ENCODE assay signal across 1 cellular context in the genomic region with DNA sequence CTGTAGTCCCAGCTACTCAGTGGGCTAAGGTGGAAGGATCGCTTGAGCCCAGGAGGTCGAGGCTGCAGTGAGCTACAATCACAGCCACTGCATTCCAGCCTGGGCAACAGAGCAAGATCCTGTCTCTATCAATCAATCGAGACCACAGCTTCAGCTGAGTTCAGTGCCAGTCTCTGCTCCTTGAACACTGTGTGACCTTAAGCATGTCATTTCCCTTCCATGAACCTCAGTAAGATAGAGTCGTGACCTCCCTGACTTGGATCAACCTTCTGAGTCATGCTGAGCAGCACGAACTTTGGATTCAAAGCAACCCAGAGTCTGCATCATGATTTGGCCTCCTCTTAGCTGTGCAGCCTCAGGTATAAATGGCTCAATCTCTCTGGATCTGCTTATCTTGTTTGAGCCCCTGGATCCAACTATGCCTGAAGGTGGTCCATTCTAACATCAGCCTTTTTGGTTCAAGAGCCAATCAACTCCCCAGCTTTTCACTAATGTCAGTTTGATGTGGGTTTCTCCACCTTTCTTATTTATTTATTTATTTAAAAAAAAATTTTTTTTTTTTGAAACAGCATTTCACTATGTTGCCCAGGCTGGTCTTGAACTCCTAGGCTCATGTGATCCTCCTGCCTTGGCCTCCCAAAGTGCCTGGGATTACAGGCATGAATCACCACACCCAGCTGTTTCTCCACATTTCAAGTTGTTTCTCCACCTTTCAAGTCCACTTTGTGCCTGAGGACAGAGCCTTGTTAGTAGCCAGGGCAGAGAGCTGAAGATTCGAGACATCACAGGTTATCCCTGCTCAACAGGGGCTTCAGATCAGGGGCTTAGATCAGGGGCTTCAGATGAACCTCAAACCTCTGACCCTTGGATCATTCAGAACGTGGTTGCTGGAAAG.
TF ChIP-seq lines count a peak whose summit lies in the region.

No MANE protein-coding gene starts in this region.

TF ChIP-seq in SK-N-SH treated with all-trans-retinoic acid at 6 μM for 48 hours, 23 proteins besides CTCF, POLR2A, EP300 and RAD21 (continued from another document):
- TF ChIP-seq, protein P1, sequence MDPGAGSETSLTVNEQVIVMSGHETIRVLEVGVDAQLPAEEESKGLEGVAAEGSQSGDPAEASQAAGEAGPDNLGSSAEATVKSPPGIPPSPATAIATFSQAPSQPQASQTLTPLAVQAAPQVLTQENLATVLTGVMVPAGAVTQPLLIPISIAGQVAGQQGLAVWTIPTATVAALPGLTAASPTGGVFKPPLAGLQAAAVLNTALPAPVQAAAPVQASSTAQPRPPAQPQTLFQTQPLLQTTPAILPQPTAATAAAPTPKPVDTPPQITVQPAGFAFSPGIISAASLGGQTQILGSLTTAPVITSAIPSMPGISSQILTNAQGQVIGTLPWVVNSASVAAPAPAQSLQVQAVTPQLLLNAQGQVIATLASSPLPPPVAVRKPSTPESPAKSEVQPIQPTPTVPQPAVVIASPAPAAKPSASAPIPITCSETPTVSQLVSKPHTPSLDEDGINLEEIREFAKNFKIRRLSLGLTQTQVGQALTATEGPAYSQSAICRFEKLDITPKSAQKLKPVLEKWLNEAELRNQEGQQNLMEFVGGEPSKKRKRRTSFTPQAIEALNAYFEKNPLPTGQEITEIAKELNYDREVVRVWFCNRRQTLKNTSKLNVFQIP (CRISPR knock-in tag; IDR thresholded peaks at IDR 0.05; ENCODE audit: borderline replicate concordance, low read depth) = no peak
